10 cellular contexts compared by ENCODE assay signal in the genomic region with DNA sequence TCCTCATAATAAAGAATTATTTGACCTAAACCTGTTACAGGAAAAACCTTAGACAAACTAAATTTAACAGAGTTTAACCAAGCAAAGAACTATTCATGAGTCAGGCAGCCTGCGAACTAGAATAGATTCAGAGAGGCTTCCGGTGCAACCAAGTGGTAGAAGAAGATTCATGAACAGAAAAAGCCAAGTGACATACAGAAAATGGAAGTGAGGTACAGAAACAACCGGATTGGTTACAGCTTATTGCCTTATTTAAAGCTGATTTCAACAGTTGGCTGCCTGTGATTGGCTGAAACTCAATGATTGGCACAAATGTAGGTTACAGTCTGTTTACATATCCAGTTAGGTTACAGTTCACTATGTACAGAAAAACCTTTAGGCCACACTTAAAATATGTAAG. TPM values are rescaled to one million over a fixed set of nuclear protein-coding genes. Genes with fewer than 3 reads are reported as not detected.
DNase-seq lines count a peak whose midpoint lies in the region; ATAC-seq lines count a peak whose summit lies in the region.
"Had no signal": no experiment of that assay in that cellular context is flagged by ENCODE, and none has a peak within 500 bp of the region (broad histone marks: within the 10 kb centered on the region; RNA-seq: fewer than 3 reads in every experiment).

No MANE protein-coding gene starts in this region.

- POLR2A ChIA-PET in activated CD4-positive, alpha-beta memory T cell treated with anti-CD3 and anti-CD28 coated beads, Interleukin-2, amount 10 ng/mL, durations not matched to agents 7 days and 5 days (lab: Charles Lee) = no interaction called here

- H3K36me3 Mint-ChIP-seq in activated CD4-positive, alpha-beta memory T cell treated with anti-CD3 and anti-CD28 coated beads, Interleukin-2, amount 10 ng/mL, durations not matched to agents 7 days and 5 days (ENCODE audit: low read depth) = no peaks in the 10 kb centered on the region
- H3K36me3 Mint-ChIP-seq: activated CD8-positive, alpha-beta memory T cell treated with anti-CD3 and anti-CD28 coated beads, Interleukin-2, amount 10 ng/mL, durations not matched to agents 7 days and 5 days had no signal

- ATAC-seq in GM18499 (IDR thresholded peaks at IDR 0.05; ENCODE audit: insufficient read depth, unreplicated experiment) (peak; percentile 73), GM21526 (IDR thresholded peaks at IDR 0.05; ENCODE audit: low FRiP score, unreplicated experiment) (peak; percentile 62), HG03442 (IDR thresholded peaks at IDR 0.05; ENCODE audit: unreplicated experiment) (peak; percentile 64)
- ATAC-seq: activated CD8-positive, alpha-beta memory T cell treated with anti-CD3 and anti-CD28 coated beads, Interleukin-2, amount 10 ng/mL, durations not matched to agents 7 days and 5 days; Panc1 had no signal

- H3K9me3 Mint-ChIP-seq in activated CD4-positive, alpha-beta memory T cell treated with anti-CD3 and anti-CD28 coated beads, Interleukin-2, amount 10 ng/mL, durations not matched to agents 7 days and 5 days = no peaks in the 10 kb centered on the region

- DNase-seq in dedifferentiated amniotic fluid mesenchymal stem cell (ENCODE audit: extremely low spot score) (peak; percentile 31), GM19238 (ENCODE audit: insufficient read length, low spot score) (no peak), putamen (ENCODE audit: low spot score) (no peak), NCI-H510A (lab: John Stamatoyannopoulos, UW) (no peak)
- no peak for DNase-seq in activated CD4-positive, alpha-beta memory T cell treated with anti-CD3 and anti-CD28 coated beads, Interleukin-2, amount 10 ng/mL, durations not matched to agents 7 days and 5 days
- DNase-seq: activated CD8-positive, alpha-beta memory T cell treated with anti-CD3 and anti-CD28 coated beads, Interleukin-2, amount 10 ng/mL, durations not matched to agents 7 days and 5 days had no signal

- no peak overlapping the region for H3K4me3 Mint-ChIP-seq in activated CD4-positive, alpha-beta memory T cell treated with anti-CD3 and anti-CD28 coated beads, Interleukin-2, amount 10 ng/mL, durations not matched to agents 7 days and 5 days
- H3K4me3 Mint-ChIP-seq: activated CD8-positive, alpha-beta memory T cell treated with anti-CD3 and anti-CD28 coated beads, Interleukin-2, amount 10 ng/mL, durations not matched to agents 7 days and 5 days had no signal

- no peak overlapping the region for H3K27ac Mint-ChIP-seq in activated CD4-positive, alpha-beta memory T cell treated with anti-CD3 and anti-CD28 coated beads, Interleukin-2, amount 10 ng/mL, durations not matched to agents 7 days and 5 days
- H3K27ac Mint-ChIP-seq: activated CD8-positive, alpha-beta memory T cell treated with anti-CD3 and anti-CD28 coated beads, Interleukin-2, amount 10 ng/mL, durations not matched to agents 7 days and 5 days had no signal

- peaks cover 21% of the 10 kb centered on the region for H3K27me3 Mint-ChIP-seq in activated CD4-positive, alpha-beta memory T cell treated with anti-CD3 and anti-CD28 coated beads, Interleukin-2, amount 10 ng/mL, durations not matched to agents 7 days and 5 days

- H3K4me1 Mint-ChIP-seq in activated CD4-positive, alpha-beta memory T cell treated with anti-CD3 and anti-CD28 coated beads, Interleukin-2, amount 10 ng/mL, durations not matched to agents 7 days and 5 days = peaks cover 4% of the 10 kb centered on the region
- H3K4me1 Mint-ChIP-seq: activated CD8-positive, alpha-beta memory T cell treated with anti-CD3 and anti-CD28 coated beads, Interleukin-2, amount 10 ng/mL, durations not matched to agents 7 days and 5 days had no signal

- CTCF ChIA-PET in activated CD4-positive, alpha-beta memory T cell treated with anti-CD3 and anti-CD28 coated beads, Interleukin-2, amount 10 ng/mL, durations not matched to agents 7 days and 5 days (lab: Charles Lee) = no interaction called here

RNA-seq across cellular contexts. Expression of a gene that starts 10.1 kb away (rescaled TPM):
- total RNA-seq in activated CD4-positive, alpha-beta memory T cell treated with anti-CD3 and anti-CD28 coated beads, Interleukin-2, amount 10 ng/mL, durations not matched to agents 7 days and 5 days = under 1 TPM; 0.08 to 0.10 TPM
- total RNA-seq: activated CD8-positive, alpha-beta memory T cell treated with anti-CD3 and anti-CD28 coated beads, Interleukin-2, amount 10 ng/mL, durations not matched to agents 7 days and 5 days had no signal
